17 cellular contexts compared by ENCODE assay signal in the genomic region with DNA sequence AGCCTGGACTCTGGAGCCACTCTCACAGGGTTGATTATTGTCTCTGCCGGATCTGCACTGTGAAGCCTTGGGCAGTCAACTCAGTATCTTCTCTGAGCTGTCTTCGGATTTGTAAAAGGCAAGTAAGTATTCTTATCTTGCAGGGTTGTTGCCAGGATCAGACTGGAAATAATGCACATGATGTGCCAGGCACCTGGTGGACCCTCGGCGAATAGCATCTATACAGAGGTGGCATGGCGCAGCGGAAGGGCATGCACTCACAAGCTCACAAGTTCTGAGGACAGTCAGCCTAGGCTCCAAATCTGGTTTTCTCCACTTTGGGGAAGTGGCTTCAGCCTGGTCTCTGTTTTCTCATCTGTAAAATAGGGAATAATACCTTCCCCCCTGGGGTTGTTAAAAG.
DNase-seq lines count a peak whose midpoint lies in the region; ATAC-seq, FAIRE-seq and TF ChIP-seq lines count a peak whose summit lies in the region.
"Had no signal": no experiment of that assay in that cellular context is flagged by ENCODE, and none has a peak within 500 bp of the region (broad histone marks: within the 10 kb centered on the region; RNA-seq: fewer than 3 reads in every experiment).

No MANE protein-coding gene starts in this region.

- dilution Hi-C loops in endothelial cell of umbilical vein (cut with MboI; ENCODE audit: extremely low pct_ligation_motif_present, low sequenced_read_pairs) = no loop called here

- H3K9ac ChIP-seq in endothelial cell of umbilical vein (replicated peaks; ENCODE audit: extremely low read depth, insufficient read depth, low read length) = no peak overlapping the region

- CTCF ChIA-PET in endothelial cell of umbilical vein (lab: Charles Lee) = no interaction called here

- peak overlapping the region; percentile 22 for H3K4me2 ChIP-seq in endothelial cell of umbilical vein (ENCODE audit: insufficient read depth, low read length)

- peak overlapping the region; percentile 63 for H2AFZ ChIP-seq in endothelial cell of umbilical vein (ENCODE audit: low read depth, low read length)

- ATAC-seq in HG02973 (IDR thresholded peaks at IDR 0.05; ENCODE audit: unreplicated experiment) (no peak), HG02763 (IDR thresholded peaks at IDR 0.05; ENCODE audit: unreplicated experiment) (no peak)

- no peaks in the 10 kb centered on the region for H3K79me2 ChIP-seq in endothelial cell of umbilical vein (ENCODE audit: control insufficient read depth, insufficient read depth, low read length)

- no peaks in the 10 kb centered on the region for H3K4me1 ChIP-seq in endothelial cell of umbilical vein (ENCODE audit: control insufficient read depth, extremely low read depth, insufficient read depth, low read length)
- peaks cover 5% of the 10 kb centered on the region for H3K4me1 ChIP-seq in testis

- intact Hi-C loops in endothelial cell of umbilical vein (cut with micrococcal nuclease) (no loop called here), testis (cut with DNase I; ENCODE audit: low total_unique reads) (no loop called here)

- WGBS in testis, 2 donors = 53 to 55% methylated on average over 6 of the region's 6 CpGs

- TF ChIP-seq POLR2A in endothelial cell of umbilical vein (IDR thresholded peaks at IDR 0.05; ENCODE audit: low read depth, low read length) = no peak
- no peak for TF ChIP-seq POLR2A in testis (IDR thresholded peaks at IDR 0.05)

- no peak for DNase-seq in endothelial cell of umbilical vein (ENCODE audit: low read depth, low spot score)
- peak; percentile 59 for DNase-seq in midbrain (lab: John Stamatoyannopoulos, UW)
- no peak for DNase-seq in testis
- DNase-seq in NCI-H69 (lab: John Stamatoyannopoulos, UW) = no peak
- DNase-seq: activated CD4-positive, alpha-beta T cell treated with anti-CD3 and anti-CD28 coated beads, Interleukin-2, amount 10 ng/mL, durations not matched to agents 24 days and 14 days; activated T-cell treated with anti-CD3 and anti-CD28 coated beads for 4 hours; foreskin melanocyte; NCI-H1694 treated with DMSO at 0.1 percent for 48 hours; NCI-H524 treated with DMSO at 0.1 percent for 48 hours had no signal

- no peak for FAIRE-seq in endothelial cell of umbilical vein (lab: Jason Lieb, UNC)
- FAIRE-seq: D721Med, endometrium had no signal

- no peaks in the 10 kb centered on the region for H3K36me3 ChIP-seq in endothelial cell of umbilical vein (ENCODE audit: control insufficient read depth in 2 of 2, extremely low read depth in 1 of 2, insufficient read depth in 2 of 2, low read length in 2 of 2)
- H3K36me3 ChIP-seq in testis (ENCODE audit: low read depth, missing control alignments) = no peaks in the 10 kb centered on the region
- H3K36me3 ChIP-seq: cardiac muscle cell had no signal

- H3K27ac ChIP-seq in angular gyrus (ENCODE audit: low read depth, low read length) (peak overlapping the region; percentile 41), endothelial cell of umbilical vein (ENCODE audit: insufficient read depth, low read depth, low read length) (no peak overlapping the region), testis (no peak overlapping the region)
- H3K27ac ChIP-seq: cardiac muscle cell, HL-60, SK-N-MC had no signal

- H4K20me1 ChIP-seq in endothelial cell of umbilical vein (replicated peaks; ENCODE audit: control insufficient read depth, extremely low read depth, insufficient read depth, low read length) = no peaks in the 10 kb centered on the region

- TF ChIP-seq CTCF in endothelial cell of umbilical vein (IDR thresholded peaks at IDR 0.05; ENCODE audit: extremely low read depth in 1 of 2, insufficient read depth in 1 of 2, low read depth in 1 of 2, low read length in 2 of 2) = no peak
- no peak for TF ChIP-seq CTCF in testis (IDR thresholded peaks at IDR 0.05)

- H3K9me1 ChIP-seq in endothelial cell of umbilical vein (replicated peaks; ENCODE audit: control insufficient read depth, extremely low read depth, insufficient read depth, low read length) = no peaks in the 10 kb centered on the region

- no peak overlapping the region for H3K4me3 ChIP-seq in endothelial cell of umbilical vein (replicated peaks in 1 of 3; ENCODE audit: insufficient read depth in 1 of 3, low read depth in 1 of 3, low read length in 3 of 3)
- H3K4me3 ChIP-seq in testis = peak overlapping the region; percentile 24 to 43
- H3K4me3 ChIP-seq: SK-N-MC had no signal

- H3K27me3 ChIP-seq in endothelial cell of umbilical vein (ENCODE audit: control insufficient read depth in 2 of 2, insufficient read depth in 2 of 2, low read length in 2 of 2) (peaks cover 3 to 15% of the 10 kb centered on the region in 2 experiments), testis (no peaks in the 10 kb centered on the region)

- H3K9me3 ChIP-seq in endothelial cell of umbilical vein (replicated peaks; ENCODE audit: control insufficient read depth, insufficient read depth, low read length) = no peaks in the 10 kb centered on the region
- H3K9me3 ChIP-seq in testis = no peaks in the 10 kb centered on the region

- POLR2A ChIA-PET in endothelial cell of umbilical vein (lab: Charles Lee) = no interaction called here

- no TSS peak for BruUV-seq in endothelial cell of umbilical vein (replicated peaks; lab: Mats Ljungman, UMichigan)

TF ChIP-seq in endothelial cell of umbilical vein, 7 proteins besides CTCF, POLR2A, EP300 and RAD21:
- TF ChIP-seq FOS (IDR thresholded peaks at IDR 0.05; ENCODE audit: borderline replicate concordance, insufficient read depth, low read length) (no peak), MYC (IDR thresholded peaks at IDR 0.05; ENCODE audit: low read depth, low read length) (no peak), JUN (IDR thresholded peaks at IDR 0.05; ENCODE audit: borderline replicate concordance, insufficient read depth, insufficient read length, low read depth) (no peak), POLR2AphosphoS5 (IDR thresholded peaks at IDR 0.05; ENCODE audit: insufficient read depth, low read depth, low read length) (no peak)
- TF ChIP-seq, protein P1, sequence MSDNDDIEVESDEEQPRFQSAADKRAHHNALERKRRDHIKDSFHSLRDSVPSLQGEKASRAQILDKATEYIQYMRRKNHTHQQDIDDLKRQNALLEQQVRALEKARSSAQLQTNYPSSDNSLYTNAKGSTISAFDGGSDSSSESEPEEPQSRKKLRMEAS (IDR thresholded peaks at IDR 0.05; ENCODE audit: insufficient read depth, insufficient read length) = no peak

Comparison
In these comparisons a context has a peak if more than half of its experiments do, and no peak if none do; other contexts are left out.
1. H3K4me3 ChIP-seq: peak in testis (2 of 2); none in endothelial cell of umbilical vein (0 of 3).